ENCODE assay signal across 24 cellular contexts in genomic region chr2:138078153-138078552, GRCh38.
DNase-seq lines count a peak whose midpoint lies in the region; ATAC-seq and TF ChIP-seq lines count a peak whose summit lies in the region.
"Had no signal": no experiment of that assay in that cellular context is flagged by ENCODE, and none has a peak within 500 bp of the region (broad histone marks: within the 10 kb centered on the region; RNA-seq: fewer than 3 reads in every experiment).

No MANE protein-coding gene starts in this region.

- TF ChIP-seq POLR2A in stomach (IDR thresholded peaks at IDR 0.05) = no peak

- in situ Hi-C loops in GM23248 (cut with MboI) = no loop called here

- H3K27ac ChIP-seq in GM23248 (no peak overlapping the region), stomach (no peak overlapping the region)
- H3K27ac ChIP-seq: KMS-11, ovary, Peyer's patch, SJCRH30, vagina had no signal

- H3K9me3 ChIP-seq in GM23248 (ENCODE audit: low read depth) (no peaks in the 10 kb centered on the region), stomach (no peaks in the 10 kb centered on the region)
- H3K9me3 ChIP-seq: ovary, Peyer's patch, SJCRH30, vagina had no signal

- TF ChIP-seq CTCF in stomach (IDR thresholded peaks at IDR 0.05) = no peak

- H3K27ac Mint-ChIP-seq in stimulated activated memory B cell treated with anti-CD40 and anti-IgM and Interleukin-4, amounts not matched to agents 10 μg/mL and 1 μg/mL and 100 μg/mL, for 72 hours = no peak overlapping the region
- H3K27ac Mint-ChIP-seq: activated CD8-positive, alpha-beta memory T cell treated with anti-CD3 and anti-CD28 coated beads, Interleukin-2, amount 10 ng/mL, durations not matched to agents 7 days and 5 days; activated naive CD4-positive, alpha-beta T cell treated with anti-CD3 and anti-CD28 coated beads, Interleukin-2, amount 50 U/mL, for 24 hours; GM23338; natural killer cell treated with Interleukin-12 subunit alpha and Interleukin-12 subunit beta and Interleukin-15 and Interleukin-18, amount 100 ng/mL, for 72 hours had no signal

- ATAC-seq in stimulated activated memory B cell treated with anti-CD40 and anti-IgM and Interleukin-4, amounts not matched to agents 10 μg/mL and 1 μg/mL and 100 μg/mL, for 72 hours = no peak
- ATAC-seq: activated CD8-positive, alpha-beta memory T cell treated with anti-CD3 and anti-CD28 coated beads, Interleukin-2, amount 10 ng/mL, durations not matched to agents 7 days and 5 days; GM23338; natural killer cell treated with Interleukin-12 subunit alpha and Interleukin-12 subunit beta and Interleukin-15 and Interleukin-18, amount 100 ng/mL, for 72 hours had no signal

- H3K4me3 Mint-ChIP-seq in stimulated activated memory B cell treated with anti-CD40 and anti-IgM and Interleukin-4, amounts not matched to agents 10 μg/mL and 1 μg/mL and 100 μg/mL, for 72 hours = no peak overlapping the region
- H3K4me3 Mint-ChIP-seq: activated CD8-positive, alpha-beta memory T cell treated with anti-CD3 and anti-CD28 coated beads, Interleukin-2, amount 10 ng/mL, durations not matched to agents 7 days and 5 days; activated naive CD4-positive, alpha-beta T cell treated with anti-CD3 and anti-CD28 coated beads, Interleukin-2, amount 50 U/mL, for 24 hours; GM23338; natural killer cell treated with Interleukin-12 subunit alpha and Interleukin-12 subunit beta and Interleukin-15 and Interleukin-18, amount 100 ng/mL, for 72 hours had no signal

- WGBS in GM23248 (ENCODE audit: low coverage in 1 of 2, low lambda C conversion rate in 2 of 2, missing lambda C conversion rate in 2 of 2), 2 experiments = 38 to 41% methylated on average over 3 of the region's 3 CpGs
- 64 to 83% (median 80%) methylated on average over 3 of the region's 3 CpGs for WGBS in stomach, 5 donors

- H3K27me3 Mint-ChIP-seq in stimulated activated memory B cell treated with anti-CD40 and anti-IgM and Interleukin-4, amounts not matched to agents 10 μg/mL and 1 μg/mL and 100 μg/mL, for 72 hours = no peaks in the 10 kb centered on the region
- H3K27me3 Mint-ChIP-seq: activated CD8-positive, alpha-beta memory T cell treated with anti-CD3 and anti-CD28 coated beads, Interleukin-2, amount 10 ng/mL, durations not matched to agents 7 days and 5 days; activated naive CD4-positive, alpha-beta T cell treated with anti-CD3 and anti-CD28 coated beads, Interleukin-2, amount 50 U/mL, for 24 hours; natural killer cell treated with Interleukin-12 subunit alpha and Interleukin-12 subunit beta and Interleukin-15 and Interleukin-18, amount 100 ng/mL, for 72 hours had no signal

- H3K9me3 Mint-ChIP-seq in stimulated activated memory B cell treated with anti-CD40 and anti-IgM and Interleukin-4, amounts not matched to agents 10 μg/mL and 1 μg/mL and 100 μg/mL, for 72 hours = peaks cover 2% of the 10 kb centered on the region
- H3K9me3 Mint-ChIP-seq: activated naive CD4-positive, alpha-beta T cell treated with anti-CD3 and anti-CD28 coated beads, Interleukin-2, amount 50 U/mL, for 24 hours; GM23338 had no signal

- no peak overlapping the region for H2AFZ ChIP-seq in GM23248
- H2AFZ ChIP-seq: GM23338 had no signal

- no peak overlapping the region for H3K4me3 ChIP-seq in GM23248
- no peak overlapping the region for H3K4me3 ChIP-seq in stomach
- H3K4me3 ChIP-seq: GM23338, ovary, Peyer's patch, SJCRH30, vagina had no signal

- no peaks in the 10 kb centered on the region for H3F3A ChIP-seq in GM23248 (ENCODE audit: insufficient read depth)

- H3K4me1 Mint-ChIP-seq in stimulated activated memory B cell treated with anti-CD40 and anti-IgM and Interleukin-4, amounts not matched to agents 10 μg/mL and 1 μg/mL and 100 μg/mL, for 72 hours = no peaks in the 10 kb centered on the region
- H3K4me1 Mint-ChIP-seq: activated CD8-positive, alpha-beta memory T cell treated with anti-CD3 and anti-CD28 coated beads, Interleukin-2, amount 10 ng/mL, durations not matched to agents 7 days and 5 days; activated naive CD4-positive, alpha-beta T cell treated with anti-CD3 and anti-CD28 coated beads, Interleukin-2, amount 50 U/mL, for 24 hours; GM23338 had no signal

- H3K27me3 ChIP-seq in GM23248 (replicated peaks; ENCODE audit: insufficient read depth) = peaks cover 44% of the 10 kb centered on the region
- no peaks in the 10 kb centered on the region for H3K27me3 ChIP-seq in stomach
- H3K27me3 ChIP-seq: ovary, Peyer's patch, SJCRH30, vagina had no signal

- no peaks in the 10 kb centered on the region for H3K4me1 ChIP-seq in GM23248 (ENCODE audit: insufficient read depth)
- H3K4me1 ChIP-seq in stomach = no peaks in the 10 kb centered on the region
- H3K4me1 ChIP-seq: Peyer's patch had no signal

- no peak overlapping the region for H3K4me2 ChIP-seq in GM23248 (ENCODE audit: unreplicated experiment)
- H3K4me2 ChIP-seq: GM23338, KMS-11 had no signal

- H3K9me2 ChIP-seq in GM23248 (ENCODE audit: insufficient read depth) = no peaks in the 10 kb centered on the region

- intact Hi-C loops in stomach (cut with DNase I; ENCODE audit: low total_unique reads) = no loop called here

- no peak for TF ChIP-seq EP300 in stomach (IDR thresholded peaks at IDR 0.05)

- H3K36me3 Mint-ChIP-seq in stimulated activated memory B cell treated with anti-CD40 and anti-IgM and Interleukin-4, amounts not matched to agents 10 μg/mL and 1 μg/mL and 100 μg/mL, for 72 hours = no peaks in the 10 kb centered on the region
- H3K36me3 Mint-ChIP-seq: activated CD8-positive, alpha-beta memory T cell treated with anti-CD3 and anti-CD28 coated beads, Interleukin-2, amount 10 ng/mL, durations not matched to agents 7 days and 5 days; activated naive CD4-positive, alpha-beta T cell treated with anti-CD3 and anti-CD28 coated beads, Interleukin-2, amount 50 U/mL, for 24 hours; natural killer cell treated with Interleukin-12 subunit alpha and Interleukin-12 subunit beta and Interleukin-15 and Interleukin-18, amount 100 ng/mL, for 72 hours had no signal

- H3K79me2 ChIP-seq in GM23248 (ENCODE audit: insufficient read depth) = no peaks in the 10 kb centered on the region

- H4K20me1 ChIP-seq in GM23248 (ENCODE audit: insufficient read depth) = no peaks in the 10 kb centered on the region

- H3K36me3 ChIP-seq in GM23248 (ENCODE audit: low read depth) = no peaks in the 10 kb centered on the region
- no peaks in the 10 kb centered on the region for H3K36me3 ChIP-seq in stomach
- H3K36me3 ChIP-seq: ovary, Peyer's patch, SJCRH30, vagina had no signal

- DNase-seq in GM23248 (peak; percentile 14), anterior cingulate cortex (lab: John Stamatoyannopoulos, UW) (peak in 32 of 58 donors; percentile 2 to 71 (median 21)), hippocampal formation (lab: John Stamatoyannopoulos, UW) (peak; percentile 21 to 52), superior temporal gyrus (ENCODE audit: extremely low spot score) (peak; percentile 73), NCI-H345 treated with DMSO at 0.1 percent for 48 hours (lab: John Stamatoyannopoulos, UW; ENCODE audit: unreplicated experiment) (no peak), stomach (no peak)
- DNase-seq: activated CD4-positive, alpha-beta T cell treated with anti-CD3 and anti-CD28 coated beads for 4 hours; activated CD8-positive, alpha-beta memory T cell treated with anti-CD3 and anti-CD28 coated beads, Interleukin-2, amount 10 ng/mL, durations not matched to agents 7 days and 5 days; AML-193; DMS79; glutamatergic neuron; mesendoderm; NCI-H187 treated with DMSO at 0.1 percent for 48 hours; NCI-H510A treated with DMSO at 0.1 percent for 48 hours; Peyer's patch; SJCRH30; T-helper 1 cell had no signal

- H3K9ac ChIP-seq in GM23248 = no peak overlapping the region
- H3K9ac ChIP-seq: KMS-11 had no signal

Comparison
In these comparisons a context has a peak if more than half of its experiments do, and no peak if none do; other contexts are left out.
1. DNase-seq: peak in GM23248 (single experiment), anterior cingulate cortex (32 of 58), hippocampal formation (2 of 2) and superior temporal gyrus (single experiment); none in NCI-H345 treated with DMSO at 0.1 percent for 48 hours (single experiment) and stomach (single experiment).